24 cellular contexts compared by ENCODE assay signal in genomic region chr11:129976371-129976770, GRCh38.
"Had no signal": no experiment of that assay in that cellular context is flagged by ENCODE, and none has a peak within 500 bp of the region (broad histone marks: within the 10 kb centered on the region; RNA-seq: fewer than 3 reads in every experiment).

No MANE protein-coding gene starts in this region.

- H3K27ac ChIP-seq: gastroesophageal sphincter, heart left ventricle, tibial artery had no signal

- FAIRE-seq: astrocyte, colon, islet of Langerhans had no signal

- DNase-seq: activated CD4-positive, alpha-beta T cell treated with anti-CD3 and anti-CD28 coated beads for 36 hours; activated CD4-positive, alpha-beta T cell treated with anti-CD3 and anti-CD28 coated beads, Interleukin-2, amount 50 U/mL, for 48 hours; activated CD8-positive, alpha-beta memory T cell treated with anti-CD3 and anti-CD28 coated beads, Interleukin-2, amount 50 U/mL, for 48 hours; activated naive CD4-positive, alpha-beta T cell; activated naive CD8-positive, alpha-beta T cell treated with anti-CD3 and anti-CD28 coated beads for 36 hours; activated T-cell treated with anti-CD3 and anti-CD28 coated beads, Interleukin-2, amount 50 U/mL, for 4 hours; central memory CD4-positive, alpha-beta T cell; effector memory CD4-positive, alpha-beta T cell; heart left ventricle; left cardiac atrium; mucosa of descending colon; nephron progenitor cell; posterior cingulate gyrus; stimulated activated CD4-positive, alpha-beta T cell treated with anti-CD3 and anti-CD28 coated beads, Interleukin-4, amount 100 ng/mL, for 24 hours; stimulated activated naive CD8-positive, alpha-beta T cell treated with anti-CD3 and anti-CD28 coated beads, Interleukin-15, Interleukin-2, amounts not matched to agents 100 U/mL and 50 U/mL, for 24 hours; T-helper 9 cell; tibial artery had no signal

- H3K9me3 ChIP-seq: gastroesophageal sphincter, heart left ventricle, mucosa of descending colon, tibial artery had no signal

- H3K27ac Mint-ChIP-seq: activated CD4-positive, alpha-beta T cell treated with anti-CD3 and anti-CD28 coated beads for 36 hours; activated naive CD8-positive, alpha-beta T cell treated with anti-CD3 and anti-CD28 coated beads for 36 hours; activated T-helper 2 cell treated with anti-CD3 and anti-CD28 coated beads, Interferon-gamma antibody, Interleukin-2, Interleukin-4, amounts not matched to agents 10 μg/mL and 5 μg/mL and 100 μg/mL, durations not matched to agents 14 hours and 24 hours and 36 hours; memory B cell; WTC11 had no signal

- H3K4me1 Mint-ChIP-seq: activated CD4-positive, alpha-beta T cell treated with anti-CD3 and anti-CD28 coated beads for 36 hours had no signal

- H3K27me3 Mint-ChIP-seq: activated CD4-positive, alpha-beta T cell treated with anti-CD3 and anti-CD28 coated beads for 36 hours; activated naive CD8-positive, alpha-beta T cell treated with anti-CD3 and anti-CD28 coated beads for 36 hours had no signal

- H3K4me3 ChIP-seq: gastroesophageal sphincter, heart left ventricle, mucosa of descending colon, tibial artery had no signal

- H3K4me3 Mint-ChIP-seq: activated CD4-positive, alpha-beta T cell treated with anti-CD3 and anti-CD28 coated beads for 36 hours; activated naive CD8-positive, alpha-beta T cell treated with anti-CD3 and anti-CD28 coated beads for 36 hours; activated T-cell treated with anti-CD3 and anti-CD28 coated beads, Interleukin-2, amount 50 U/mL, for 4 hours; memory B cell; nephron progenitor cell; WTC11 had no signal

- H3K36me3 ChIP-seq: gastroesophageal sphincter, heart left ventricle, tibial artery had no signal

- H3K9me3 Mint-ChIP-seq: activated naive CD8-positive, alpha-beta T cell treated with anti-CD3 and anti-CD28 coated beads for 36 hours; activated T-cell treated with anti-CD3 and anti-CD28 coated beads, Interleukin-2, amount 50 U/mL, for 4 hours; activated T-helper 2 cell treated with anti-CD3 and anti-CD28 coated beads, Interferon-gamma antibody, Interleukin-2, Interleukin-4, amounts not matched to agents 10 μg/mL and 5 μg/mL and 100 μg/mL, durations not matched to agents 14 hours and 24 hours and 36 hours; memory B cell; nephron progenitor cell had no signal

- H3K36me3 Mint-ChIP-seq: activated naive CD8-positive, alpha-beta T cell treated with anti-CD3 and anti-CD28 coated beads for 36 hours had no signal

- H3K27me3 ChIP-seq: gastroesophageal sphincter, heart left ventricle, tibial artery had no signal
